8 cellular contexts compared by ENCODE assay signal in the genomic region with DNA sequence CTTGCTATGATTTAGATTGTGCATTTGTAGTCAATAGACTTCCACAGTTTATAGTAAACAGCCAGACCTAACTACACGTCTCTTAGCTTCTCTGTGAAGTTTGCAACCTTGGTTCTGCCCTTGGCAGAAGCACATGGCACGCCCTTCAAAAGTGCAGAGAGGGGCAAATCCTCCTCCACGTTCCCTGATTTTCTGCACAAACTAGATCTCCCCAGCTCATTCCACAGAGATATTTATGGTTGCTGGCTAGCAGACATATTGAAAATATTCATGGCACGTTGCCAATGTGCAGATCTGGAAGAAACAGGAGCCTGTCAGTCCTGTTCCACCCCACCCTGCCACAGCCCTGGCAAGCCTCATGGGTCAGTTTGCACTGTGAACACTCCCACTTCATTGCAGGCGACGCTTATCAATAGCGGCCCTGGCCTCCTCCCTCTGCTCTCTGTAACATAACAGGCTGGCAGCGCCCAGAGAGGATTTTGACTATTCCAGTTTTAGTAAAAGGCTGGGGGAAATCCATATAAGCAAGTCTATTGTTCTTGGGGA. TPM values are rescaled to one million over a fixed set of nuclear protein-coding genes. Genes with fewer than 3 reads are reported as not detected.
DNase-seq lines count a peak whose midpoint lies in the region; ATAC-seq and TF ChIP-seq lines count a peak whose summit lies in the region.

No MANE protein-coding gene starts in this region.

- H3K9me3 Mint-ChIP-seq in Calu3 (ENCODE audit: low read depth, unreplicated experiment), result no peaks in the 10 kb centered on the region
- no peaks in the 10 kb centered on the region for H3K9me3 Mint-ChIP-seq in CD4-positive, alpha-beta memory T cell

- TF ChIP-seq POLR2A in ovary (IDR thresholded peaks at IDR 0.05), result no peak

- H3K27me3 Mint-ChIP-seq in Calu3 (ENCODE audit: unreplicated experiment), result no peaks in the 10 kb centered on the region
- no peaks in the 10 kb centered on the region for H3K27me3 Mint-ChIP-seq in CD4-positive, alpha-beta memory T cell

- H3K4me3 ChIP-seq in PC-9, result 0 out of 2 replicates have a peak overlapping the region, but pooled peaks have one; percentile 12
- no peak overlapping the region for H3K4me3 ChIP-seq in ovary
- H3K4me3 ChIP-seq in CD4-positive, alpha-beta memory T cell (ENCODE audit: low read length in 2 of 2), result no peak overlapping the region

- no peaks in the 10 kb centered on the region for H3K79me2 ChIP-seq in PC-9 (ENCODE audit: low read depth)

- CTCF ChIA-PET in Calu3 (lab: Charles Lee) (interaction anchor here (1.2 to 2.4 kb wide), 4 partner anchors 15 to 71 kb away, joined by 3 to 15 read pairs (median 6); partner anchors contain the start of gene MAPK1IP1L), PC-9 (lab: Charles Lee) (no interaction called here)
- CTCF ChIA-PET in CD4-positive, alpha-beta memory T cell (lab: Charles Lee; ENCODE audit: partially characterized antibody), result interaction anchor here (1.0 kb wide), 2 partner anchors 9 to 24 kb away, joined by 3 read pairs; no protein-coding TSS in a partner anchor

- peak overlapping the region; percentile 97 for H3K27ac Mint-ChIP-seq in Calu3 (ENCODE audit: unreplicated experiment)
- H3K27ac Mint-ChIP-seq in CD4-positive, alpha-beta memory T cell, result no peak overlapping the region

- no peak overlapping the region for H2AFZ ChIP-seq in PC-9

- no peaks in the 10 kb centered on the region for H3K9me2 ChIP-seq in PC-9 (ENCODE audit: insufficient read depth)

- H3K4me2 ChIP-seq in PC-9, result peak overlapping the region; percentile 67

- H3F3A ChIP-seq in PC-9 (ENCODE audit: insufficient read depth, low read depth), result peaks cover 60% of the 10 kb centered on the region

- H3K36me3 ChIP-seq in PC-9 (ENCODE audit: low read depth), result no peaks in the 10 kb centered on the region
- no peaks in the 10 kb centered on the region for H3K36me3 ChIP-seq in ovary
- H3K36me3 ChIP-seq in CD4-positive, alpha-beta memory T cell (ENCODE audit: insufficient read depth, low read length), result no peaks in the 10 kb centered on the region

- H3K36me3 Mint-ChIP-seq in Calu3 (ENCODE audit: insufficient read depth, unreplicated experiment), result peaks cover 20% of the 10 kb centered on the region
- H3K36me3 Mint-ChIP-seq in CD4-positive, alpha-beta memory T cell, result no peaks in the 10 kb centered on the region

- H3K27ac ChIP-seq in PC-9 (peak overlapping the region; percentile 76), ovary (peak overlapping the region; percentile 30 to 43)
- no peak overlapping the region for H3K27ac ChIP-seq in CD4-positive, alpha-beta memory T cell (ENCODE audit: low read depth, low read length)

- intact Hi-C loops in Calu3 (cut with micrococcal nuclease; ENCODE audit: unreplicated experiment), result no loop called here
- intact Hi-C loops in PC-9 (cut with micrococcal nuclease; ENCODE audit: unreplicated experiment), result loop anchor here (1.0 kb wide), 2 partner anchors 14 to 19 kb away; no protein-coding TSS in a partner anchor
- intact Hi-C loops in ovary (cut with DNase I), result no loop called here
- intact Hi-C loops in CD4-positive, alpha-beta memory T cell (cut with micrococcal nuclease), result no loop called here

- peak overlapping the region; percentile 55 for H3K4me3 Mint-ChIP-seq in Calu3 (ENCODE audit: low read depth, unreplicated experiment)
- no peak overlapping the region for H3K4me3 Mint-ChIP-seq in CD4-positive, alpha-beta memory T cell

- H3K27me3 ChIP-seq in PC-9 (ENCODE audit: insufficient read depth, low read depth) (no peaks in the 10 kb centered on the region), ovary (no peaks in the 10 kb centered on the region)
- H3K27me3 ChIP-seq in CD4-positive, alpha-beta memory T cell (ENCODE audit: insufficient read depth, low read length), result no peaks in the 10 kb centered on the region

- ATAC-seq in stimulated activated naive CD8-positive, alpha-beta T cell treated with anti-CD3 and anti-CD28 coated beads, Interleukin-15, Interleukin-2, amounts not matched to agents 100 U/mL and 50 U/mL, for 24 hours, result no peak

- H3K9me3 ChIP-seq in PC-9 (ENCODE audit: insufficient read depth, low read depth) (no peaks in the 10 kb centered on the region), ovary (no peaks in the 10 kb centered on the region)
- no peaks in the 10 kb centered on the region for H3K9me3 ChIP-seq in CD4-positive, alpha-beta memory T cell (ENCODE audit: control insufficient read depth in 1 of 2, low read length in 2 of 2)

- POLR2A ChIA-PET in PC-9 (lab: Charles Lee; ENCODE audit: unreplicated experiment), result interaction anchor here (0.5 to 0.7 kb wide), 6 partner anchors 8 to 71 kb away, joined by 3 to 5 read pairs (median 4); partner anchors contain the start of gene MAPK1IP1L
- POLR2A ChIA-PET in CD4-positive, alpha-beta memory T cell (lab: Charles Lee; ENCODE audit: partially characterized antibody), result interaction anchor here (1.0 to 5.4 kb wide), 2 partner anchors 19 to 23 kb away, joined by 3 to 27 read pairs; no protein-coding TSS in a partner anchor

- H3K4me1 ChIP-seq in PC-9 (replicated peaks; ENCODE audit: insufficient read depth) (peaks cover 82% of the 10 kb centered on the region), ovary (ENCODE audit: insufficient read depth) (peaks cover 27% of the 10 kb centered on the region)
- peaks cover 12% of the 10 kb centered on the region for H3K4me1 ChIP-seq in CD4-positive, alpha-beta memory T cell (ENCODE audit: insufficient read depth, low read length)

- WGBS in ovary, 3 donors, result 8 to 10% (median 9%) methylated on average over 8 of the region's 8 CpGs

- no peak for TF ChIP-seq CTCF in Calu3 (IDR thresholded peaks at IDR 0.05; ENCODE audit: unreplicated experiment)
- TF ChIP-seq CTCF in PC-9 (conservative IDR thresholded peaks at IDR 0.05), result no peak
- TF ChIP-seq CTCF in ovary (IDR thresholded peaks at IDR 0.05), result no peak

- peaks cover 76% of the 10 kb centered on the region for H3K4me1 Mint-ChIP-seq in Calu3 (ENCODE audit: low read depth, unreplicated experiment)
- H3K4me1 Mint-ChIP-seq in CD4-positive, alpha-beta memory T cell, result peaks cover 8 to 30% (median 10%) of the 10 kb centered on the region in 4 donors

- DNase-seq in Calu3, result peak; percentile 84
- peak; percentile 79 to 86 for DNase-seq in PC-9
- peak; percentile 58 for DNase-seq in fibroblast of peridontal ligament (ENCODE audit: extremely low read depth)
- DNase-seq in ovary, result peak in 2 of 5 donors; percentile 56 to 59
- DNase-seq in activated naive CD4-positive, alpha-beta T cell treated with anti-CD3 and anti-CD28 coated beads, Interleukin-2, amount 50 U/mL, for 16 hours, result no peak
- no peak for DNase-seq in T-helper 2 cell
- no peak for DNase-seq in CD4-positive, alpha-beta memory T cell
- no peak for DNase-seq in stimulated activated naive CD8-positive, alpha-beta T cell treated with anti-CD3 and anti-CD28 coated beads, Interleukin-15, Interleukin-2, amounts not matched to agents 100 U/mL and 50 U/mL, for 24 hours

- no TSS peak for BruUV-seq in Calu3 (replicated peaks; lab: Mats Ljungman, UMichigan)
- BruUV-seq in PC-9 (replicated peaks; lab: Mats Ljungman, UMichigan), result no TSS peak

- TF ChIP-seq EP300 in ovary (IDR thresholded peaks at IDR 0.05), result no peak

- H4K20me1 ChIP-seq in PC-9 (ENCODE audit: insufficient read depth), result no peaks in the 10 kb centered on the region

RNA-seq across cellular contexts. Expression of gene LGALS3, which starts 6.5 kb away (rescaled TPM):
- total RNA-seq in Calu3 (2022), result 429 and 672 TPM in 2 replicates
- 122 and 142 TPM in 2 replicates for total RNA-seq in PC-9 (2021)
- total RNA-seq in ovary, result 100 to 1,000 TPM; 227 to 387 (median 259) TPM
- 100 to 1,000 TPM; 228 to 516 TPM for polyA plus RNA-seq in ovary
- total RNA-seq in CD4-positive, alpha-beta memory T cell, result 10 to 100 TPM; 46.3 to 51.1 TPM
- 10 to 100 TPM; 88.6 to 98.1 TPM for polyA plus RNA-seq in CD4-positive, alpha-beta memory T cell

Comparison
In these comparisons a context has a peak if more than half of its experiments do, and no peak if none do; other contexts are left out.
1. DNase-seq: peak in Calu3 (single experiment), PC-9 (2 of 2) and fibroblast of peridontal ligament (single experiment); none in activated naive CD4-positive, alpha-beta T cell treated with anti-CD3 and anti-CD28 coated beads, Interleukin-2, amount 50 U/mL, for 16 hours (single experiment), T-helper 2 cell (0 of 5), CD4-positive, alpha-beta memory T cell (0 of 5) and stimulated activated naive CD8-positive, alpha-beta T cell treated with anti-CD3 and anti-CD28 coated beads, Interleukin-15, Interleukin-2, amounts not matched to agents 100 U/mL and 50 U/mL, for 24 hours (single experiment).